24 cellular contexts compared by ENCODE assay signal in genomic region chr3:118550556-118550955, GRCh38.
"Had no signal": no experiment of that assay in that cellular context is flagged by ENCODE, and none has a peak within 500 bp of the region (broad histone marks: within the 10 kb centered on the region; RNA-seq: fewer than 3 reads in every experiment).

No MANE protein-coding gene starts in this region.

- FAIRE-seq: colon, endometrium, endothelial cell of umbilical vein, frontal cortex, islet of Langerhans, kidney had no signal

- H3K36me3 ChIP-seq: esophagus muscularis mucosa, gastroesophageal sphincter, heart left ventricle, left lung, lower lobe of right lung had no signal

- H3K4me1 Mint-ChIP-seq: mesothelial cell of epicardium; naive thymus-derived CD4-positive, alpha-beta T cell; natural killer cell had no signal

- DNase-seq: cortex of kidney; effector CD8-positive, alpha-beta T cell; effector memory CD8-positive, alpha-beta T cell; endodermal cell; foreskin keratinocyte; heart left ventricle; hippocampal formation; kidney; kidney glomerular epithelial cell; left lung; left ventricle myocardium superior; lower lobe of right lung; mesenchymal stem cell; naive thymus-derived CD4-positive, alpha-beta T cell; natural killer cell had no signal

- H3K27ac Mint-ChIP-seq: dendritic cell treated with granulocyte-macrophage colony-stimulating factor and Interleukin-4, amounts not matched to agents 40 ng/mL and 50 ng/mL, for 4 days; effector memory CD8-positive, alpha-beta T cell; endodermal cell; mesothelial cell of epicardium; naive thymus-derived CD4-positive, alpha-beta T cell; natural killer cell had no signal

- H3K27ac ChIP-seq: esophagus muscularis mucosa, foreskin keratinocyte, gastroesophageal sphincter, heart left ventricle, left lung, lower lobe of right lung had no signal

- ATAC-seq: effector memory CD8-positive, alpha-beta T cell; foreskin keratinocyte; gastroesophageal sphincter; heart left ventricle; left lung; left ventricle myocardium superior; lower lobe of right lung; naive thymus-derived CD4-positive, alpha-beta T cell; natural killer cell had no signal

- H3K9me3 Mint-ChIP-seq: endodermal cell, mesothelial cell of epicardium had no signal

- H3K9me3 ChIP-seq: esophagus muscularis mucosa, gastroesophageal sphincter, heart left ventricle, left lung, lower lobe of right lung had no signal

- H3K36me3 Mint-ChIP-seq: mesothelial cell of epicardium; naive thymus-derived CD4-positive, alpha-beta T cell; natural killer cell had no signal

- H3K4me3 ChIP-seq: esophagus muscularis mucosa, gastroesophageal sphincter, heart left ventricle, left lung, lower lobe of right lung had no signal

- H3K27me3 ChIP-seq: esophagus muscularis mucosa, foreskin keratinocyte, gastroesophageal sphincter, heart left ventricle, left lung had no signal

- H3K4me3 Mint-ChIP-seq: dendritic cell treated with granulocyte-macrophage colony-stimulating factor and Interleukin-4, amounts not matched to agents 40 ng/mL and 50 ng/mL, for 4 days; effector memory CD8-positive, alpha-beta T cell; endodermal cell; mesothelial cell of epicardium; naive thymus-derived CD4-positive, alpha-beta T cell; natural killer cell had no signal

- H3K4me1 ChIP-seq: esophagus muscularis mucosa, gastroesophageal sphincter, heart left ventricle, left lung, lower lobe of right lung had no signal

- H3K27me3 Mint-ChIP-seq: dendritic cell treated with granulocyte-macrophage colony-stimulating factor and Interleukin-4, amounts not matched to agents 40 ng/mL and 50 ng/mL, for 4 days; effector memory CD8-positive, alpha-beta T cell; naive thymus-derived CD4-positive, alpha-beta T cell had no signal
